1 cellular context compared by ENCODE assay signal in the genomic region with DNA sequence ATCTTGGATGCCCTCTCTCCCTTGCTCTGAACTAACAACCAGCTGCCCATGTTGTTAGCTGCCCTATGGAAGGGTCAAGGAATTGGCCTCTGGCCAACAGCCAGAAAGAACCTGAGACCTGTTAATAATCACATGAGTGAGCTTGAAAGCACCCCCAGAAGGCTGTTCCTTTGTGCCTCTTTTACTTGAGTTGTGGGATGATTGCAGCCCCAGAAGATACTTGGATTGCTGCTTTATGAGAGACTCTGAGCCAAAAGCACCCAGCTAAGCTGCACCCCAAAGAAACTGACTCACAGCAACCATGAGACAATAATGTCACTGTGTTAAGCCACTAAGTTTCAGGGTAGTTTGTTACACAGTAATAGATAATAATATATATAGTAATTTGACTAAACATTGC.
A peak's percentile ranks its signal among the peaks of the same experiment; 100 is the strongest.
TF ChIP-seq lines count a peak whose summit lies in the region.

No MANE protein-coding gene starts in this region.

TF ChIP-seq in GM12878, 131 proteins besides CTCF, POLR2A, EP300 and RAD21 (continued from another document):
- TF ChIP-seq, protein P1, sequence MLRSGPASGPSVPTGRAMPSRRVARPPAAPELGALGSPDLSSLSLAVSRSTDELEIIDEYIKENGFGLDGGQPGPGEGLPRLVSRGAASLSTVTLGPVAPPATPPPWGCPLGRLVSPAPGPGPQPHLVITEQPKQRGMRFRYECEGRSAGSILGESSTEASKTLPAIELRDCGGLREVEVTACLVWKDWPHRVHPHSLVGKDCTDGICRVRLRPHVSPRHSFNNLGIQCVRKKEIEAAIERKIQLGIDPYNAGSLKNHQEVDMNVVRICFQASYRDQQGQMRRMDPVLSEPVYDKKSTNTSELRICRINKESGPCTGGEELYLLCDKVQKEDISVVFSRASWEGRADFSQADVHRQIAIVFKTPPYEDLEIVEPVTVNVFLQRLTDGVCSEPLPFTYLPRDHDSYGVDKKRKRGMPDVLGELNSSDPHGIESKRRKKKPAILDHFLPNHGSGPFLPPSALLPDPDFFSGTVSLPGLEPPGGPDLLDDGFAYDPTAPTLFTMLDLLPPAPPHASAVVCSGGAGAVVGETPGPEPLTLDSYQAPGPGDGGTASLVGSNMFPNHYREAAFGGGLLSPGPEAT (IDR thresholded peaks at IDR 0.05; ENCODE audit: low read depth), result no peak
- 0 out of 2 replicates have a peak, but pooled peaks have one; percentile 31 for TF ChIP-seq TCF3 (IDR thresholded peaks at IDR 0.05; ENCODE audit: borderline replicate concordance, insufficient read depth, low read depth, low read length)
- TF ChIP-seq, protein P2, sequence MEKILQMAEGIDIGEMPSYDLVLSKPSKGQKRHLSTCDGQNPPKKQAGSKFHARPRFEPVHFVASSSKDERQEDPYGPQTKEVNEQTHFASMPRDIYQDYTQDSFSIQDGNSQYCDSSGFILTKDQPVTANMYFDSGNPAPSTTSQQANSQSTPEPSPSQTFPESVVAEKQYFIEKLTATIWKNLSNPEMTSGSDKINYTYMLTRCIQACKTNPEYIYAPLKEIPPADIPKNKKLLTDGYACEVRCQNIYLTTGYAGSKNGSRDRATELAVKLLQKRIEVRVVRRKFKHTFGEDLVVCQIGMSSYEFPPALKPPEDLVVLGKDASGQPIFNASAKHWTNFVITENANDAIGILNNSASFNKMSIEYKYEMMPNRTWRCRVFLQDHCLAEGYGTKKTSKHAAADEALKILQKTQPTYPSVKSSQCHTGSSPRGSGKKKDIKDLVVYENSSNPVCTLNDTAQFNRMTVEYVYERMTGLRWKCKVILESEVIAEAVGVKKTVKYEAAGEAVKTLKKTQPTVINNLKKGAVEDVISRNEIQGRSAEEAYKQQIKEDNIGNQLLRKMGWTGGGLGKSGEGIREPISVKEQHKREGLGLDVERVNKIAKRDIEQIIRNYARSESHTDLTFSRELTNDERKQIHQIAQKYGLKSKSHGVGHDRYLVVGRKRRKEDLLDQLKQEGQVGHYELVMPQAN (conservative IDR thresholded peaks at IDR 0.05), result no peak
